In the genomic region with DNA sequence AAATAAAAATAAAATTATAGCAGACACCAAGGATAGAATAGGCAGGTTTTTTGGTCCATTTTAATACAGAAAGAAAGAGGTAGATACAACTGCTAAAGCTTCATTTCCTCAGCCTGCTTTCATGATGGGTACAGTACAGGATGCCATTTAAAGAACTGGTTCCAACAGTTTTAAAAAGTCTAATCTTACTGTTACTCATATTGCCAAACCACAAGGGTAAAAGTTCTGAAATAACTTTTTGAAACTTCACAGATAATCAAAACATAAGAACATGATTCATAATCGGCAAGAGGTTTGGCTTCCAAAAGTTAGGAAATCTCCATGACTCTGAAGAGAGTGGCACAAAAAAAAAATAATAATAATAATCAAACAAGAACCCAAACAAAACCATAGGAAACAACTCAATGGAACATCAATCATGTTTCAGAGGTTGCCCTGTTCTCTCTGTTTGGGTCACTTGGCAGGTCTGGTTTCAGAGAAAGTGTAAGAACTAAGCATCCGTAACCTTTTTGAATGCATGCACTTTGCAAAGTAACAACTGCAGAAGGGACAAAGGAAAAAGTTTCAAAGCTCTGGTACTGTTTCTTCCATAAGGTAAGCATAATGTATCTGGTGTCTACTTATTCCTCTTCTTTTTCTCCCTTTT, we compare ENCODE assay signal across 16 cellular contexts.
DNase-seq lines count a peak whose midpoint lies in the region; ATAC-seq and TF ChIP-seq lines count a peak whose summit lies in the region.
"Had no signal": no experiment of that assay in that cellular context is flagged by ENCODE, and none has a peak within 500 bp of the region (broad histone marks: within the 10 kb centered on the region; RNA-seq: fewer than 3 reads in every experiment).

No MANE protein-coding gene starts in this region.

- no peaks in the 10 kb centered on the region for H3K4me1 ChIP-seq in endodermal cell (ENCODE audit: control insufficient read depth, insufficient read depth, low read length)
- H3K4me1 ChIP-seq: SJCRH30 had no signal

- TF ChIP-seq CTCF in AG09309 (IDR thresholded peaks at IDR 0.05; ENCODE audit: control insufficient read depth, insufficient read depth, low read depth, low read length, missing control alignments) (no peak), endodermal cell (conservative IDR thresholded peaks at IDR 0.05) (no peak)

- no peak overlapping the region for H3K4me3 Mint-ChIP-seq in endodermal cell
- H3K4me3 Mint-ChIP-seq: activated naive CD8-positive, alpha-beta T cell; neural crest cell had no signal

- ATAC-seq in HG02870 (IDR thresholded peaks at IDR 0.05; ENCODE audit: unreplicated experiment): peak; percentile 58
- ATAC-seq: K562 had no signal

- 88 to 95% methylated on average over 1 to 2 of the region's 2 CpGs for WGBS in endodermal cell (ENCODE audit: insufficient coverage in 1 of 2, insufficient read length in 1 of 2), 2 experiments

- H3K9me3 Mint-ChIP-seq in endodermal cell: peaks cover 19% of the 10 kb centered on the region

- no peak overlapping the region for H3K27ac Mint-ChIP-seq in endodermal cell
- H3K27ac Mint-ChIP-seq: activated naive CD8-positive, alpha-beta T cell had no signal

- peaks cover 17% of the 10 kb centered on the region for H3K4me1 Mint-ChIP-seq in endodermal cell

- peaks cover 17% of the 10 kb centered on the region for H3K36me3 Mint-ChIP-seq in endodermal cell (ENCODE audit: low read depth)

- H3K4me3 ChIP-seq in AG09309 (ENCODE audit: control insufficient read depth, low read depth, low read length): no peak overlapping the region
- H3K4me3 ChIP-seq in endodermal cell (ENCODE audit: low read length): no peak overlapping the region
- H3K4me3 ChIP-seq: K562, SJCRH30 had no signal

- no peak overlapping the region for H3K9ac ChIP-seq in endodermal cell (ENCODE audit: extremely low read depth, low read length, poor library complexity, severe bottlenecking)

- H3K36me3 ChIP-seq in endodermal cell (ENCODE audit: control insufficient read depth, insufficient read depth, low read length): peaks cover 6% of the 10 kb centered on the region
- H3K36me3 ChIP-seq: SJCRH30 had no signal

- DNase-seq in AG09309 (ENCODE audit: low read depth) (peak; percentile 49), brain pericyte (ENCODE audit: low read depth, low spot score) (peak; percentile 34), left kidney (ENCODE audit: low read depth, low spot score) (peak; percentile 20), SW480 (ENCODE audit: low spot score) (no peak), NCI-H128 (lab: John Stamatoyannopoulos, UW; ENCODE audit: unreplicated experiment) (no peak), endodermal cell (no peak)
- no peak for DNase-seq in activated CD8-positive, alpha-beta memory T cell treated with anti-CD3 and anti-CD28 coated beads, Interleukin-2, amount 50 U/mL, for 48 hours
- DNase-seq: effector CD8-positive, alpha-beta T cell; hippocampal formation; NCI-H1694; NCI-H82; SJCRH30 had no signal

- no peaks in the 10 kb centered on the region for H3K27me3 ChIP-seq in endodermal cell (ENCODE audit: control insufficient read depth, insufficient read depth, low read length, poor library complexity, severe bottlenecking)
- H3K27me3 ChIP-seq: SJCRH30 had no signal

- H3K27ac ChIP-seq in endodermal cell (ENCODE audit: low read depth, low read length): no peak overlapping the region
- H3K27ac ChIP-seq: SJCRH30 had no signal

- H3K27me3 Mint-ChIP-seq in endodermal cell (ENCODE audit: insufficient read depth): no peaks in the 10 kb centered on the region
- H3K27me3 Mint-ChIP-seq: activated naive CD8-positive, alpha-beta T cell had no signal

- no peaks in the 10 kb centered on the region for H3K9me3 ChIP-seq in endodermal cell (ENCODE audit: control insufficient read depth, low read length)
- H3K9me3 ChIP-seq: SJCRH30 had no signal

Comparison
In these comparisons a context has a peak if more than half of its experiments do, and no peak if none do; other contexts are left out.
1. DNase-seq: peak in AG09309 (single experiment), brain pericyte (single experiment) and left kidney (single experiment); none in activated CD8-positive, alpha-beta memory T cell treated with anti-CD3 and anti-CD28 coated beads, Interleukin-2, amount 50 U/mL, for 48 hours (single experiment), SW480 (single experiment), NCI-H128 (single experiment) and endodermal cell (single experiment).